In the genomic region with DNA sequence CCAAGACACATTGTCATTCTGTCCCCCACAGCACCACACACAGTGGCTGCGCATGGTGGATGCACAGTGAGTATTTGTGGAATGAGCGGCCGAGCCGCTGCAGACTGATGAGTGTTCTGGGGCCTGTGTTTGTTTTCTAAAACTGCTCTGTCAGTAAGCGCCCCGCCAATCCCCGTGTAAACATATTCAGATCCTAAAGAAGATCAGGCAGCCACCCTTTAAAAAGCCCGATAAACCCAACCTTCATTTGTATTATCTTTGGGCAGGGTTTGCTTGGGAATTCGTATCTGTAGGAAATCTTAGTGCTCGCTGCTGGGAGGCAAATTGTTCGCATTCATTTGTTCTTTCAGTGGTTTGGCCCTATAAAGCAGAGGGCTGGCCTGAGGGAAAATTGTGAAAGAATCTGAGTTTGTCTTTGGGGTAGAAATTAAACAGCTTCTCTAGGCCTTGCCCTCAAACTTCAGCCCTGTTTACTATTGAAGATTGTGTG, we compare ENCODE assay signal across 12 cellular contexts.
DNase-seq lines count a peak whose midpoint lies in the region; ATAC-seq and TF ChIP-seq lines count a peak whose summit lies in the region.
"Had no signal": no experiment of that assay in that cellular context is flagged by ENCODE, and none has a peak within 500 bp of the region (broad histone marks: within the 10 kb centered on the region; RNA-seq: fewer than 3 reads in every experiment).

No MANE protein-coding gene starts in this region.

- peaks cover 3% of the 10 kb centered on the region for H3K4me1 Mint-ChIP-seq in activated T-helper 2 cell treated with anti-CD3 and anti-CD28 coated beads, Interferon-gamma antibody, Interleukin-2, Interleukin-4, amounts not matched to agents 10 μg/mL and 5 μg/mL and 100 μg/mL, durations not matched to agents 14 hours and 24 hours and 36 hours (ENCODE audit: low read depth)

- no peaks in the 10 kb centered on the region for H3K9me3 Mint-ChIP-seq in activated T-helper 2 cell treated with anti-CD3 and anti-CD28 coated beads, Interferon-gamma antibody, Interleukin-2, Interleukin-4, amounts not matched to agents 10 μg/mL and 5 μg/mL and 100 μg/mL, durations not matched to agents 14 hours and 24 hours and 36 hours
- H3K9me3 Mint-ChIP-seq: natural killer cell treated with Interleukin-12 subunit alpha and Interleukin-12 subunit beta and Interleukin-15 and Interleukin-18, amount 100 ng/mL, for 72 hours; T-helper 1 cell treated with Interleukin-12 subunit alpha and Interleukin-12 subunit beta and Interleukin-4 antibody, amounts not matched to agents 30 μg/mL and 1 μg/mL, for 36 hours had no signal

- H3K4me1 ChIP-seq in SJCRH30 (peaks cover 78% of the 10 kb centered on the region), osteoblast (ENCODE audit: insufficient read depth, low read length) (peaks cover 54% of the 10 kb centered on the region)

- no peaks in the 10 kb centered on the region for H4K20me1 ChIP-seq in osteoblast (ENCODE audit: insufficient read depth, low read length)

- H3K4me3 ChIP-seq in SJCRH30 (peak overlapping the region; percentile 10; the same call in 1 of the 2 replicates), fibroblast of pulmonary artery (replicated peaks; ENCODE audit: low read depth, low read length) (no peak overlapping the region), osteoblast (ENCODE audit: insufficient read depth, low read length) (no peak overlapping the region)

- peaks cover 38% of the 10 kb centered on the region for H3K79me2 ChIP-seq in osteoblast (ENCODE audit: insufficient read depth, low read length)

- TF ChIP-seq CTCF in fibroblast of pulmonary artery (IDR thresholded peaks at IDR 0.05; ENCODE audit: low read length, missing control alignments) (no peak), osteoblast (IDR thresholded peaks at IDR 0.05; ENCODE audit: extremely low read depth, low read depth, low read length) (no peak)

- H3K36me3 Mint-ChIP-seq in activated T-helper 2 cell treated with anti-CD3 and anti-CD28 coated beads, Interferon-gamma antibody, Interleukin-2, Interleukin-4, amounts not matched to agents 10 μg/mL and 5 μg/mL and 100 μg/mL, durations not matched to agents 14 hours and 24 hours and 36 hours (ENCODE audit: low read depth): no peaks in the 10 kb centered on the region
- H3K36me3 Mint-ChIP-seq: natural killer cell treated with Interleukin-12 subunit alpha and Interleukin-12 subunit beta and Interleukin-15 and Interleukin-18, amount 100 ng/mL, for 72 hours had no signal

- no peak overlapping the region for H3K27ac Mint-ChIP-seq in activated T-helper 2 cell treated with anti-CD3 and anti-CD28 coated beads, Interferon-gamma antibody, Interleukin-2, Interleukin-4, amounts not matched to agents 10 μg/mL and 5 μg/mL and 100 μg/mL, durations not matched to agents 14 hours and 24 hours and 36 hours
- H3K27ac Mint-ChIP-seq: natural killer cell treated with Interleukin-12 subunit alpha and Interleukin-12 subunit beta and Interleukin-15 and Interleukin-18, amount 100 ng/mL, for 72 hours; T-helper 1 cell treated with Interleukin-12 subunit alpha and Interleukin-12 subunit beta and Interleukin-4 antibody, amounts not matched to agents 30 μg/mL and 1 μg/mL, for 36 hours had no signal

- intact Hi-C loops in activated T-helper 2 cell treated with anti-CD3 and anti-CD28 coated beads, Interferon-gamma antibody, Interleukin-2, Interleukin-4, amounts not matched to agents 10 μg/mL and 5 μg/mL and 100 μg/mL, durations not matched to agents 14 hours and 24 hours and 36 hours (cut with micrococcal nuclease): no loop called here

- H3K27me3 ChIP-seq in SJCRH30: no peaks in the 10 kb centered on the region
- no peaks in the 10 kb centered on the region for H3K27me3 ChIP-seq in osteoblast (ENCODE audit: insufficient read depth, low read length)

- no peak overlapping the region for H3K4me3 Mint-ChIP-seq in activated T-helper 2 cell treated with anti-CD3 and anti-CD28 coated beads, Interferon-gamma antibody, Interleukin-2, Interleukin-4, amounts not matched to agents 10 μg/mL and 5 μg/mL and 100 μg/mL, durations not matched to agents 14 hours and 24 hours and 36 hours (ENCODE audit: low read depth)
- H3K4me3 Mint-ChIP-seq: natural killer cell treated with Interleukin-12 subunit alpha and Interleukin-12 subunit beta and Interleukin-15 and Interleukin-18, amount 100 ng/mL, for 72 hours; T-helper 1 cell treated with Interleukin-12 subunit alpha and Interleukin-12 subunit beta and Interleukin-4 antibody, amounts not matched to agents 30 μg/mL and 1 μg/mL, for 36 hours had no signal

- H3K27me3 Mint-ChIP-seq in activated T-helper 2 cell treated with anti-CD3 and anti-CD28 coated beads, Interferon-gamma antibody, Interleukin-2, Interleukin-4, amounts not matched to agents 10 μg/mL and 5 μg/mL and 100 μg/mL, durations not matched to agents 14 hours and 24 hours and 36 hours (ENCODE audit: low read depth): peaks cover 8% of the 10 kb centered on the region

- DNase-seq in AG08396 (ENCODE audit: low spot score): peak; percentile 39
- DNase-seq in SJCRH30: peak; percentile 59 to 66
- peak; percentile 74 for DNase-seq in fibroblast of pulmonary artery (ENCODE audit: low read depth)
- peak; percentile 89 for DNase-seq in osteoblast (ENCODE audit: insufficient read length, low spot score, missing footprints)
- no peak for DNase-seq in activated T-helper 2 cell treated with anti-CD3 and anti-CD28 coated beads, Interferon-gamma antibody, Interleukin-2, Interleukin-4, amounts not matched to agents 10 μg/mL and 5 μg/mL and 100 μg/mL, durations not matched to agents 14 hours and 24 hours and 36 hours (ENCODE audit: low spot score)
- DNase-seq in activated CD4-positive, alpha-beta T cell treated with anti-CD3 and anti-CD28 coated beads, Interleukin-2, amount 50 U/mL, for 48 hours: no peak
- DNase-seq in NCI-H510A (lab: John Stamatoyannopoulos, UW): no peak
- DNase-seq: C1 segment of cervical spinal cord had no signal

- H3K27ac ChIP-seq in SJCRH30 (peak overlapping the region; percentile 50), osteoblast (ENCODE audit: low read depth, low read length) (peak overlapping the region; percentile 49)
- H3K27ac ChIP-seq: HL-60 had no signal

- no peak for ATAC-seq in GM18868 (IDR thresholded peaks at IDR 0.05; ENCODE audit: unreplicated experiment)
- ATAC-seq: natural killer cell treated with Interleukin-12 subunit alpha and Interleukin-12 subunit beta and Interleukin-15 and Interleukin-18, amount 100 ng/mL, for 72 hours had no signal

- H3K36me3 ChIP-seq in SJCRH30 (peaks cover 5% of the 10 kb centered on the region; the same call in 1 of the 2 replicates), osteoblast (ENCODE audit: insufficient read depth, low read length) (no peaks in the 10 kb centered on the region)

- H3K4me2 ChIP-seq in osteoblast (ENCODE audit: insufficient read depth, low read length): peak overlapping the region; percentile 41

- H2AFZ ChIP-seq in osteoblast (ENCODE audit: low read length): peak overlapping the region; percentile 47

- H3K9me3 ChIP-seq in SJCRH30 (replicated peaks) (no peaks in the 10 kb centered on the region), osteoblast (ENCODE audit: low read depth, low read length) (no peaks in the 10 kb centered on the region)

Comparison
In these comparisons a context has a peak if more than half of its experiments do, and no peak if none do; other contexts are left out.
1. DNase-seq: peak in AG08396 (single experiment), SJCRH30 (2 of 2), fibroblast of pulmonary artery (single experiment) and osteoblast (single experiment); none in activated T-helper 2 cell treated with anti-CD3 and anti-CD28 coated beads, Interferon-gamma antibody, Interleukin-2, Interleukin-4, amounts not matched to agents 10 μg/mL and 5 μg/mL and 100 μg/mL, durations not matched to agents 14 hours and 24 hours and 36 hours (single experiment), activated CD4-positive, alpha-beta T cell treated with anti-CD3 and anti-CD28 coated beads, Interleukin-2, amount 50 U/mL, for 48 hours (0 of 2) and NCI-H510A (single experiment).